In the genomic region with DNA sequence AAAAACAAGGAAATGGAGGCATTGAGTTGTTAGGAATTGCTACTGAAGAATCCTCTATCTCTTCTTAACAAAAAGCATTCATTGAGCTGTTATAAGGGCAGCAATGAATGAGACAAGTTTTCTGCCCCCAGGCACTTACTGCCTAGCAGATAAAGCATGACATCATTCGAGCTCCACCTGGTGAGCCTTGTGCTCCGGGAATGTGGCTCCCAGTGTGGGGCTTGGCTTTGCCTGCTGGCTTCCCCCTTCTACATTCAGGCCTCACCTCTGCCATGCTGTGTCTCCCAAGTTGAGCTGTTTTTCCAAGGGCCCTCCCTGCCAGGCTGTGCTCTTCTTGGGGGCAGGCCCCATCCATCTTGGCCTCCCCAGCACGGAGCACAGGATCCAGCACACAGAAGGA, we compare ENCODE assay signal across 14 cellular contexts. TPM values are rescaled to one million over a fixed set of nuclear protein-coding genes. Genes with fewer than 3 reads are reported as not detected.
DNase-seq lines count a peak whose midpoint lies in the region; FAIRE-seq and TF ChIP-seq lines count a peak whose summit lies in the region.
"Had no signal": no experiment of that assay in that cellular context is flagged by ENCODE, and none has a peak within 500 bp of the region (broad histone marks: within the 10 kb centered on the region; RNA-seq: fewer than 3 reads in every experiment).

No MANE protein-coding gene starts in this region.

- H3K27ac ChIP-seq in kidney (ENCODE audit: low read depth in 2 of 2, low read length in 2 of 2) = no peak overlapping the region
- H3K27ac ChIP-seq: HL-60, tibial nerve had no signal

- CTCF ChIA-PET in Calu3 (lab: Charles Lee) = no interaction called here

- no peaks in the 10 kb centered on the region for H3K36me3 ChIP-seq in kidney (ENCODE audit: control insufficient read depth in 1 of 2, insufficient read depth in 2 of 2, low read length in 2 of 2)
- H3K36me3 ChIP-seq: tibial nerve had no signal

- H3K4me1 ChIP-seq in kidney (ENCODE audit: control insufficient read depth in 1 of 2, insufficient read depth in 1 of 2, low read depth in 1 of 2, low read length in 2 of 2) = no peaks in the 10 kb centered on the region
- H3K4me1 ChIP-seq: tibial nerve had no signal

- no peaks in the 10 kb centered on the region for H3K36me3 Mint-ChIP-seq in Calu3 (ENCODE audit: insufficient read depth, unreplicated experiment)

- H3K4me3 ChIP-seq in kidney (ENCODE audit: low read length in 2 of 2) = no peak overlapping the region
- H3K4me3 ChIP-seq: tibial nerve had no signal

- FAIRE-seq in kidney (lab: Jason Lieb, UNC) = no peak
- FAIRE-seq: endothelial cell of umbilical vein, G401.6 had no signal

- no peaks in the 10 kb centered on the region for H3K9me3 ChIP-seq in kidney (ENCODE audit: control insufficient read depth in 1 of 2, low read length in 2 of 2)
- H3K9me3 ChIP-seq: tibial nerve had no signal

- TF ChIP-seq CTCF in Calu3 (IDR thresholded peaks at IDR 0.05; ENCODE audit: unreplicated experiment) (no peak), kidney (IDR thresholded peaks at IDR 0.05; ENCODE audit: borderline replicate concordance, extremely low read depth, insufficient read depth) (no peak)

- no peak overlapping the region for H3K27ac Mint-ChIP-seq in Calu3 (ENCODE audit: unreplicated experiment)
- H3K27ac Mint-ChIP-seq: activated naive CD8-positive, alpha-beta T cell treated with anti-CD3 and anti-CD28 coated beads for 36 hours had no signal

- H3K4me3 Mint-ChIP-seq in Calu3 (ENCODE audit: low read depth, unreplicated experiment) = no peak overlapping the region
- H3K4me3 Mint-ChIP-seq: activated naive CD8-positive, alpha-beta T cell treated with anti-CD3 and anti-CD28 coated beads for 36 hours had no signal

- BruUV-seq in Calu3 (replicated peaks; lab: Mats Ljungman, UMichigan) = no TSS peak

- in situ Hi-C loops in SK-MEL-5 (cut with HindIII; ENCODE audit: low pct_unique_long_range_greater_than_20kb, low sequenced_read_pairs) = no loop called here

- peaks cover 99% of the 10 kb centered on the region for H3K27me3 Mint-ChIP-seq in Calu3 (ENCODE audit: unreplicated experiment)

- no peaks in the 10 kb centered on the region for H3K4me1 Mint-ChIP-seq in Calu3 (ENCODE audit: low read depth, unreplicated experiment)
- H3K4me1 Mint-ChIP-seq: activated naive CD8-positive, alpha-beta T cell treated with anti-CD3 and anti-CD28 coated beads for 36 hours had no signal

- peak; percentile 20 for DNase-seq in Calu3
- peak; percentile 70 for DNase-seq in HPDE6-E6E7 (ENCODE audit: extremely low spot score)
- DNase-seq in SK-MEL-5 (ENCODE audit: low read depth, low spot score) = peak; percentile 74
- DNase-seq in kidney = peak; percentile 22
- DNase-seq in SIG-M5 treated with dmso at 0.1 percent for 504 hours (lab: John Stamatoyannopoulos, UW; ENCODE audit: unreplicated experiment) = no peak
- no peak for DNase-seq in SKM-1 (lab: John Stamatoyannopoulos, UW; ENCODE audit: unreplicated experiment)
- no peak for DNase-seq in DMS153 (lab: John Stamatoyannopoulos, UW)
- DNase-seq in NOMO-1 treated with dmso at 0.1 percent for 144 hours (lab: John Stamatoyannopoulos, UW; ENCODE audit: unreplicated experiment) = no peak
- DNase-seq: activated naive CD8-positive, alpha-beta T cell treated with anti-CD3 and anti-CD28 coated beads for 36 hours; NCI-H2107 had no signal

- H3K9me3 Mint-ChIP-seq in Calu3 (ENCODE audit: low read depth, unreplicated experiment) = no peaks in the 10 kb centered on the region

- no peak overlapping the region for H3K9ac ChIP-seq in kidney (ENCODE audit: low read length in 2 of 2)

- intact Hi-C loops in Calu3 (cut with micrococcal nuclease; ENCODE audit: unreplicated experiment) = no loop called here
- intact Hi-C loops in kidney (cut with DNase I) = no loop called here

RNA-seq across cellular contexts. Expression of a gene that starts 56.9 kb away (rescaled TPM):
- 214 and 224 TPM in 2 replicates for total RNA-seq in Calu3 (2022)
- total RNA-seq in SK-MEL-5 (2014; rRNA removed; shearing (Covaris generic)) = 750 and 852 TPM in 2 replicates
- 642 and 677 TPM in 2 replicates for polyA plus RNA-seq in SK-MEL-5 (2015; cell fraction: cytosol; rRNA removed)
- 414 and 495 TPM in 2 replicates for polyA plus RNA-seq in SK-MEL-5 (2015; cell fraction: nucleus; rRNA removed)
- total RNA-seq in kidney = 140 TPM
- 129 TPM for polyA plus RNA-seq in kidney (ENCODE audit: insufficient read depth, low read depth, low replicate concordance)

Comparison
In these comparisons a context has a peak if more than half of its experiments do, and no peak if none do; other contexts are left out.
1. DNase-seq: peak in Calu3 (single experiment), HPDE6-E6E7 (single experiment), SK-MEL-5 (single experiment) and kidney (single experiment); none in SIG-M5 treated with dmso at 0.1 percent for 504 hours (single experiment), SKM-1 (single experiment), DMS153 (single experiment) and NOMO-1 treated with dmso at 0.1 percent for 144 hours (single experiment).